8 cellular contexts compared by ENCODE assay signal in genomic region chr14:23562822-23563472, GRCh38. TPM values are rescaled to one million over a fixed set of nuclear protein-coding genes. Genes with fewer than 3 reads are reported as not detected.
A peak's percentile ranks its signal among the peaks of the same experiment; 100 is the strongest.
DNase-seq lines count a peak whose midpoint lies in the region; ATAC-seq, FAIRE-seq and TF ChIP-seq lines count a peak whose summit lies in the region.

No MANE protein-coding gene starts in this region.

- 79 to 100% (median 93%) methylated on average over 2 of the region's 2 CpGs for WGBS in psoas muscle, 3 donors

- no peaks in the 10 kb centered on the region for H3K4me1 ChIP-seq in fibroblast of lung (ENCODE audit: control insufficient read depth, extremely low read depth, insufficient read depth, low read length)
- H3K4me1 ChIP-seq in psoas muscle: peaks cover 4% of the 10 kb centered on the region

- H4K20me1 ChIP-seq in fibroblast of lung (ENCODE audit: control insufficient read depth, extremely low read depth, insufficient read depth, low read length): no peaks in the 10 kb centered on the region

- FAIRE-seq in GM12892 (lab: Jason Lieb, UNC): peak; percentile 48

- H3K9ac ChIP-seq in fibroblast of lung (ENCODE audit: insufficient read depth, low read length): no peak overlapping the region

- no peak overlapping the region for H3K4me2 ChIP-seq in fibroblast of lung (ENCODE audit: extremely low read depth, insufficient read depth, low read length)

- H3K9me3 ChIP-seq in fibroblast of lung (ENCODE audit: control insufficient read depth, insufficient read depth, low read depth, low read length) (no peaks in the 10 kb centered on the region), psoas muscle (no peaks in the 10 kb centered on the region)

- TF ChIP-seq POLR2A in GM12892 (IDR thresholded peaks at IDR 0.05; ENCODE audit: low read depth, low read length): no peak; the same call in 1 of the 2 replicates

- DNase-seq in AG09319 (ENCODE audit: extremely low read depth, low read depth): no peak
- DNase-seq in GM12892 (ENCODE audit: insufficient read length): no peak
- DNase-seq in NCI-H69 (lab: John Stamatoyannopoulos, UW): peak; percentile 75
- DNase-seq in activated T-cell treated with anti-CD3 and anti-CD28 coated beads for 4 hours: peak; percentile 50
- peak; percentile 29 to 50 for DNase-seq in fibroblast of lung (ENCODE audit: low read depth in 2 of 2)
- no peak for DNase-seq in psoas muscle

- H3K27ac ChIP-seq in fibroblast of lung (ENCODE audit: insufficient read depth, low read length): no peak overlapping the region
- no peak overlapping the region for H3K27ac ChIP-seq in psoas muscle

- H3K79me2 ChIP-seq in fibroblast of lung (ENCODE audit: control insufficient read depth, insufficient read depth, low read length): no peaks in the 10 kb centered on the region

- intact Hi-C loops in psoas muscle (cut with DNase I): loop anchor here (1.0 to 10.0 kb wide), 4 partner anchors 80 to 298 kb away; no protein-coding TSS in a partner anchor

- peak; percentile 53 to 69 (median 64) for ATAC-seq in psoas muscle
- no peak for ATAC-seq in GM21619 (IDR thresholded peaks at IDR 0.05; ENCODE audit: unreplicated experiment)
- ATAC-seq in HG03469 (IDR thresholded peaks at IDR 0.05; ENCODE audit: unreplicated experiment): no peak

- peak; percentile 93 for TF ChIP-seq CTCF in AG09319 (IDR thresholded peaks at IDR 0.05; ENCODE audit: low read depth, low read length)
- TF ChIP-seq CTCF in fibroblast of lung (conservative IDR thresholded peaks at IDR 0.05 in 1 of 2, IDR thresholded peaks at IDR 0.05 in 1 of 2; ENCODE audit: low read depth in 1 of 2, low read length in 2 of 2): peak; percentile 84 to 96
- TF ChIP-seq CTCF in psoas muscle (IDR thresholded peaks at IDR 0.05): peak; percentile 90

- H3K4me3 ChIP-seq in fibroblast of lung (replicated peaks in 1 of 4; ENCODE audit: control extremely low read depth in 1 of 4, insufficient read depth in 1 of 4, low read depth in 3 of 4, low read length in 4 of 4) (no peak overlapping the region), psoas muscle (no peak overlapping the region)

- H3K27me3 ChIP-seq in fibroblast of lung (ENCODE audit: control insufficient read depth, insufficient read depth, low read length): no peaks in the 10 kb centered on the region
- H3K27me3 ChIP-seq in psoas muscle (ENCODE audit: insufficient read depth in 3 of 3, low read length in 2 of 3): no peaks in the 10 kb centered on the region

- no peak overlapping the region for H2AFZ ChIP-seq in fibroblast of lung (ENCODE audit: low read length)

- H3K36me3 ChIP-seq in fibroblast of lung (ENCODE audit: control insufficient read depth, insufficient read depth, low read length): no peaks in the 10 kb centered on the region
- peaks cover 0 to 24% of the 10 kb centered on the region in 2 donors for H3K36me3 ChIP-seq in psoas muscle (ENCODE audit: insufficient read depth in 1 of 2, low read depth in 1 of 2)

RNA-seq across cellular contexts. Expression of gene AP1G2, which starts 4.6 kb away (rescaled TPM):
- polyA plus RNA-seq in GM12892 (2012; ENCODE audit: missing spikeins): 84.2 TPM
- total RNA-seq in fibroblast of lung (5.6 and 9.2 TPM in 2 replicates), psoas muscle (10 to 100 TPM in 1 of 4 donors, 1 to 10 TPM in 3; 4.4 to 11.0 (median 6.1) TPM)
- polyA plus RNA-seq in fibroblast of lung (3.6 and 7.9 TPM in 2 replicates), psoas muscle (1 to 10 TPM; 3.3 to 5.3 (median 4.3) TPM)
- 5.2 and 7.9 TPM in 2 replicates for polyA plus RNA-seq in fibroblast of lung (2012)
- 47.3 and 80.7 TPM in 2 replicates for polyA minus RNA-seq in fibroblast of lung (ENCODE audit: low replicate concordance)

RNA-seq across cellular contexts. Expression of gene THTPA, which starts 6.9 kb away (rescaled TPM):
- polyA plus RNA-seq in GM12892 (2012; ENCODE audit: missing spikeins): 8.4 TPM
- total RNA-seq in fibroblast of lung: 23.4 and 24.1 TPM in 2 replicates
- 7.8 and 10.1 TPM in 2 replicates for polyA plus RNA-seq in fibroblast of lung
- 11.3 and 15.4 TPM in 2 replicates for polyA plus RNA-seq in fibroblast of lung (2012)
- polyA minus RNA-seq in fibroblast of lung (ENCODE audit: low replicate concordance): 63.8 and 98.7 TPM in 2 replicates
- 10 to 100 TPM; 18.5 to 29.9 (median 23.2) TPM for total RNA-seq in psoas muscle
- 10 to 100 TPM; 23.0 to 53.5 (median 26.2) TPM for polyA plus RNA-seq in psoas muscle

RNA-seq across cellular contexts. Expression of gene ZFHX2, which starts 11.4 kb away (rescaled TPM):
- 0.93 TPM for polyA plus RNA-seq in GM12892 (2012; ENCODE audit: missing spikeins)
- total RNA-seq in fibroblast of lung: 0.26 and 0.33 TPM in 2 replicates
- 0.11 TPM in 1 of 2 replicates, not detected in the other for polyA plus RNA-seq in fibroblast of lung
- polyA plus RNA-seq in fibroblast of lung (2012): 0.09 and 0.39 TPM in 2 replicates
- polyA minus RNA-seq in fibroblast of lung (ENCODE audit: low replicate concordance): 0.55 and 1.3 TPM in 2 replicates
- total RNA-seq in psoas muscle: 1 to 10 TPM in 1 of 4 donors, under 1 TPM in 3; 0.39 to 2.9 (median 0.63) TPM
- polyA plus RNA-seq in psoas muscle: under 1 TPM; 0.11 to 0.71 (median 0.69) TPM

RNA-seq across cellular contexts. Expression of gene JPH4, which starts 15.6 kb away (rescaled TPM):
- 6.9 TPM for polyA plus RNA-seq in GM12892 (2012; ENCODE audit: missing spikeins)
- total RNA-seq in fibroblast of lung: not detected in 2 replicates
- polyA plus RNA-seq in fibroblast of lung: not detected in 2 replicates
- polyA plus RNA-seq in fibroblast of lung (2012): not detected in 2 replicates
- not detected in 2 replicates for polyA minus RNA-seq in fibroblast of lung (ENCODE audit: low replicate concordance)
- total RNA-seq in psoas muscle: under 1 TPM; 0.05 to 0.62 (median 0.17) TPM
- polyA plus RNA-seq in psoas muscle: under 1 TPM; 0.01 to 0.13 (median 0.03) TPM

Comparison
In these comparisons a context has a peak if more than half of its experiments do, and no peak if none do; other contexts are left out.
1. DNase-seq: peak in NCI-H69 (single experiment), activated T-cell treated with anti-CD3 and anti-CD28 coated beads for 4 hours (single experiment) and fibroblast of lung (2 of 2); none in AG09319 (single experiment), GM12892 (single experiment) and psoas muscle (0 of 2).
2. ATAC-seq: peak in psoas muscle (4 of 4); none in GM21619 (single experiment) and HG03469 (single experiment).
3. Peak in every context shown above with its lines, with median percentiles within 50 percentile points of each other: CTCF ChIP-seq.